ENCODE assay signal across 31 cellular contexts in genomic region chr5:135344351-135344750, GRCh38. TPM values are rescaled to one million over a fixed set of nuclear protein-coding genes. Genes with fewer than 3 reads are reported as not detected.
A peak's percentile ranks its signal among the peaks of the same experiment; 100 is the strongest.
DNase-seq lines count a peak whose midpoint lies in the region; ATAC-seq, FAIRE-seq and TF ChIP-seq lines count a peak whose summit lies in the region.
"Had no signal": no experiment of that assay in that cellular context is flagged by ENCODE, and none has a peak within 500 bp of the region (broad histone marks: within the 10 kb centered on the region; RNA-seq: fewer than 3 reads in every experiment).

No MANE protein-coding gene starts in this region.

- H3K4me2 ChIP-seq in GM23248 (ENCODE audit: unreplicated experiment) (peak overlapping the region; percentile 4), astrocyte (ENCODE audit: low read length) (peak overlapping the region; percentile 52)
- H3K4me2 ChIP-seq: neural progenitor cell had no signal

- H3K27me3 ChIP-seq in GM23248 (replicated peaks; ENCODE audit: insufficient read depth) (no peaks in the 10 kb centered on the region), astrocyte (ENCODE audit: insufficient read depth, low read length) (no peaks in the 10 kb centered on the region)
- H3K27me3 ChIP-seq: neural progenitor cell, right lobe of liver, tibial nerve had no signal

- no peak for FAIRE-seq in astrocyte (lab: Jason Lieb, UNC)

- H3K27ac Mint-ChIP-seq in astrocyte (ENCODE audit: unreplicated experiment) (peak overlapping the region; percentile 44), neural crest cell (ENCODE audit: unreplicated experiment) (peak overlapping the region; percentile 43), glutamatergic neuron (ENCODE audit: unreplicated experiment) (no peak overlapping the region), endothelial cell (ENCODE audit: unreplicated experiment) (no peak overlapping the region)
- H3K27ac Mint-ChIP-seq: IgD-negative memory B cell had no signal

- H3K27me3 Mint-ChIP-seq in astrocyte (ENCODE audit: low read depth, unreplicated experiment), result no peaks in the 10 kb centered on the region
- no peaks in the 10 kb centered on the region for H3K27me3 Mint-ChIP-seq in neural crest cell (ENCODE audit: low read depth)
- H3K27me3 Mint-ChIP-seq in glutamatergic neuron (ENCODE audit: unreplicated experiment), result peaks cover 1% of the 10 kb centered on the region
- no peaks in the 10 kb centered on the region for H3K27me3 Mint-ChIP-seq in endothelial cell (ENCODE audit: unreplicated experiment)
- H3K27me3 Mint-ChIP-seq: IgD-negative memory B cell, memory B cell had no signal

- H3K4me3 ChIP-seq in GM23248 (no peak overlapping the region), astrocyte (ENCODE audit: insufficient read depth, low read depth, low read length) (no peak overlapping the region)
- H3K4me3 ChIP-seq: neural progenitor cell, right lobe of liver, tibial nerve had no signal

- DNase-seq in AG20443 (ENCODE audit: low spot score) (peak; percentile 54), GM23248 (peak; percentile 77), astrocyte (ENCODE audit: low read depth) (peak; percentile 56), neural crest cell (ENCODE audit: low read depth, low spot score) (no peak), glutamatergic neuron (no peak), endothelial cell (ENCODE audit: low spot score) (no peak)
- no peak for DNase-seq in stimulated activated CD4-positive, alpha-beta T cell treated with anti-CD3 and anti-CD28 coated beads, Interleukin-12 subunit alpha, Interleukin-12 subunit beta, amount 100 ng/mL, for 4 hours
- DNase-seq: activated CD4-positive, alpha-beta T cell treated with anti-CD3 and anti-CD28 coated beads for 48 hours; activated naive CD4-positive, alpha-beta T cell; activated T-cell treated with anti-CD3 and anti-CD28 coated beads, Interleukin-2, amount 50 U/mL, for 1 hour; C1 segment of cervical spinal cord; COR-L47; DMS53; GOT3; immature natural killer cell; NCI-H146; NCI-H226; NCI-H748 treated with DMSO at 0.1 percent for 48 hours; right lobe of liver; SHP77 treated with DMSO at 0.1 percent for 48 hours; stimulated activated CD4-positive, alpha-beta T cell treated with anti-CD3 and anti-CD28 coated beads, Interleukin-4, amount 100 ng/mL, for 1 hour; T-helper 9 cell; WERI-Rb-1 had no signal

- ATAC-seq in GM21390 (IDR thresholded peaks at IDR 0.05; ENCODE audit: unreplicated experiment), result no peak
- ATAC-seq: left lobe of liver, Panc1, right lobe of liver had no signal

- in situ Hi-C loops in GM23248 (cut with MboI), result loop anchor here (25.0 kb wide), 1 partner anchor 432 kb away; the partner anchor contains the start of gene PCBD2

- H3K4me1 ChIP-seq in GM23248 (ENCODE audit: insufficient read depth), result peaks cover 30% of the 10 kb centered on the region
- H3K4me1 ChIP-seq in astrocyte (ENCODE audit: insufficient read depth, low read length), result peaks cover 16% of the 10 kb centered on the region
- H3K4me1 ChIP-seq: neural progenitor cell, parathyroid adenoma, right lobe of liver had no signal

- H3K4me1 Mint-ChIP-seq in astrocyte (ENCODE audit: low read depth, unreplicated experiment) (peaks cover 13% of the 10 kb centered on the region), neural crest cell (no peaks in the 10 kb centered on the region), glutamatergic neuron (ENCODE audit: low read depth, unreplicated experiment) (no peaks in the 10 kb centered on the region), endothelial cell (ENCODE audit: unreplicated experiment) (no peaks in the 10 kb centered on the region)
- H3K4me1 Mint-ChIP-seq: immature natural killer cell, neural progenitor cell had no signal

- 29 to 46% methylated on average over 3 of the region's 3 CpGs for WGBS in GM23248 (ENCODE audit: low coverage in 1 of 2, low lambda C conversion rate in 2 of 2, missing lambda C conversion rate in 2 of 2), 2 experiments

- no peaks in the 10 kb centered on the region for H3K9me2 ChIP-seq in GM23248 (ENCODE audit: insufficient read depth)

- H3K36me3 ChIP-seq in GM23248 (ENCODE audit: low read depth), result peaks cover 34% of the 10 kb centered on the region
- H3K36me3 ChIP-seq in astrocyte (ENCODE audit: insufficient read depth, low read length), result peaks cover 50% of the 10 kb centered on the region
- H3K36me3 ChIP-seq: neural progenitor cell had no signal

- no peaks in the 10 kb centered on the region for H3K9me3 ChIP-seq in GM23248 (ENCODE audit: low read depth)
- H3K9me3 ChIP-seq in astrocyte (ENCODE audit: insufficient read depth, low read depth, low read length), result no peaks in the 10 kb centered on the region
- H3K9me3 ChIP-seq: right lobe of liver, tibial nerve had no signal

- 0 out of 2 replicates have a peak, but pooled peaks cover 15% of the 10 kb centered on the region for H3K79me2 ChIP-seq in GM23248 (ENCODE audit: insufficient read depth)
- no peaks in the 10 kb centered on the region for H3K79me2 ChIP-seq in astrocyte (ENCODE audit: insufficient read depth, low read length)
- H3K79me2 ChIP-seq: parathyroid adenoma had no signal

- H3F3A ChIP-seq in GM23248 (ENCODE audit: insufficient read depth), result 0 out of 2 replicates have a peak, but pooled peaks cover 8% of the 10 kb centered on the region

- TF ChIP-seq CTCF in astrocyte (IDR thresholded peaks at IDR 0.05; ENCODE audit: insufficient read depth, low read depth, low read length) (no peak), neural crest cell (conservative IDR thresholded peaks at IDR 0.05) (no peak), glutamatergic neuron (IDR thresholded peaks at IDR 0.05; ENCODE audit: partially characterized antibody, unreplicated experiment) (no peak), endothelial cell (IDR thresholded peaks at IDR 0.05; ENCODE audit: unreplicated experiment) (no peak)

- H3K9ac ChIP-seq in GM23248 (peak overlapping the region; percentile 60), astrocyte (ENCODE audit: low read length) (peak overlapping the region; percentile 17)
- H3K9ac ChIP-seq: neural progenitor cell, parathyroid adenoma had no signal

- H3K9me3 Mint-ChIP-seq in astrocyte (ENCODE audit: unreplicated experiment) (peaks cover 2% of the 10 kb centered on the region), neural crest cell (no peaks in the 10 kb centered on the region), glutamatergic neuron (ENCODE audit: unreplicated experiment) (no peaks in the 10 kb centered on the region), endothelial cell (ENCODE audit: unreplicated experiment) (no peaks in the 10 kb centered on the region)
- H3K9me3 Mint-ChIP-seq: IgD-negative memory B cell, immature natural killer cell, memory B cell, neural progenitor cell had no signal

- H4K20me1 ChIP-seq in GM23248 (ENCODE audit: insufficient read depth), result no peaks in the 10 kb centered on the region
- H4K20me1 ChIP-seq in astrocyte (ENCODE audit: insufficient read depth, low read length), result peaks cover 17% of the 10 kb centered on the region

- peaks cover 30% of the 10 kb centered on the region for H3K36me3 Mint-ChIP-seq in astrocyte (ENCODE audit: low read depth, unreplicated experiment)
- H3K36me3 Mint-ChIP-seq in neural crest cell (ENCODE audit: low read depth), result peaks cover 2% of the 10 kb centered on the region
- H3K36me3 Mint-ChIP-seq in glutamatergic neuron (ENCODE audit: unreplicated experiment), result no peaks in the 10 kb centered on the region
- peaks cover 40% of the 10 kb centered on the region for H3K36me3 Mint-ChIP-seq in endothelial cell (ENCODE audit: low read depth, unreplicated experiment)

- H3K27ac ChIP-seq in GM23248 (peak overlapping the region; percentile 79), astrocyte (ENCODE audit: low read depth, low read length) (peak overlapping the region; percentile 31)
- H3K27ac ChIP-seq: neural progenitor cell, parathyroid adenoma, right lobe of liver, tibial nerve, WERI-Rb-1 had no signal

- no peak overlapping the region for H3K4me3 Mint-ChIP-seq in astrocyte (ENCODE audit: unreplicated experiment)
- no peak overlapping the region for H3K4me3 Mint-ChIP-seq in neural crest cell
- H3K4me3 Mint-ChIP-seq in glutamatergic neuron (ENCODE audit: unreplicated experiment), result no peak overlapping the region
- H3K4me3 Mint-ChIP-seq in endothelial cell (ENCODE audit: unreplicated experiment), result no peak overlapping the region
- H3K4me3 Mint-ChIP-seq: IgD-negative memory B cell, immature natural killer cell, memory B cell, neural progenitor cell had no signal

- no peak overlapping the region for H2AFZ ChIP-seq in GM23248
- H2AFZ ChIP-seq in astrocyte (ENCODE audit: low read depth, low read length), result no peak overlapping the region
- H2AFZ ChIP-seq: neural progenitor cell, parathyroid adenoma had no signal

RNA-seq across cellular contexts. Expression of gene MACROH2A1, which starts 54.7 kb away (rescaled TPM):
- total RNA-seq in GM23248 (2014; rRNA removed; shearing (Covaris generic)), result 106 and 125 TPM in 2 replicates
- polyA plus RNA-seq in GM23248 (2016; fragmentation: Nextera tagmentation; extraction: Ambion mirVana), result 115 and 117 TPM in 2 replicates
- total RNA-seq in astrocyte (121 and 143 TPM in 2 replicates), neural crest cell (339 and 353 TPM in 2 replicates), glutamatergic neuron (ENCODE audit: unreplicated experiment) (215 TPM), endothelial cell (ENCODE audit: unreplicated experiment) (181 TPM)

Comparison
In these comparisons a context has a peak if more than half of its experiments do, and no peak if none do; other contexts are left out.
1. DNase-seq: peak in AG20443 (single experiment), GM23248 (single experiment) and astrocyte (single experiment); none in neural crest cell (single experiment), stimulated activated CD4-positive, alpha-beta T cell treated with anti-CD3 and anti-CD28 coated beads, Interleukin-12 subunit alpha, Interleukin-12 subunit beta, amount 100 ng/mL, for 4 hours (single experiment), glutamatergic neuron (single experiment) and endothelial cell (single experiment).
2. H3K27ac Mint-ChIP-seq: peak in astrocyte (single experiment) and neural crest cell (single experiment); none in glutamatergic neuron (single experiment) and endothelial cell (single experiment).